In genomic region chr5:143397302-143398052, GRCh38 we compare ENCODE assay signal across 10 cellular contexts. TPM values are rescaled to one million over a fixed set of nuclear protein-coding genes. Genes with fewer than 3 reads are reported as not detected.
DNase-seq lines count a peak whose midpoint lies in the region; ATAC-seq, FAIRE-seq and TF ChIP-seq lines count a peak whose summit lies in the region.
"Had no signal": no experiment of that assay in that cellular context is flagged by ENCODE, and none has a peak within 500 bp of the region (broad histone marks: within the 10 kb centered on the region; RNA-seq: fewer than 3 reads in every experiment).

No MANE protein-coding gene starts in this region.

- peak overlapping the region; percentile 47 for H3K4me3 Mint-ChIP-seq in activated naive CD8-positive, alpha-beta T cell treated with anti-CD3 and anti-CD28 coated beads for 36 hours
- H3K4me3 Mint-ChIP-seq in type B pancreatic cell, result peak overlapping the region; percentile 85

- no peaks in the 10 kb centered on the region for H3K27me3 Mint-ChIP-seq in activated naive CD8-positive, alpha-beta T cell treated with anti-CD3 and anti-CD28 coated beads for 36 hours
- peaks cover 23% of the 10 kb centered on the region for H3K27me3 Mint-ChIP-seq in type B pancreatic cell

- H3K27ac Mint-ChIP-seq in activated naive CD8-positive, alpha-beta T cell treated with anti-CD3 and anti-CD28 coated beads for 36 hours, result no peak overlapping the region
- H3K27ac Mint-ChIP-seq in type B pancreatic cell, result no peak overlapping the region

- H2AFZ ChIP-seq in keratinocyte (ENCODE audit: control insufficient read depth, low read length), result no peak overlapping the region

- no peak for FAIRE-seq in keratinocyte (lab: Jason Lieb, UNC)

- no peaks in the 10 kb centered on the region for H3K9me3 Mint-ChIP-seq in activated naive CD8-positive, alpha-beta T cell treated with anti-CD3 and anti-CD28 coated beads for 36 hours
- no peaks in the 10 kb centered on the region for H3K9me3 Mint-ChIP-seq in type B pancreatic cell

- H3K4me2 ChIP-seq in keratinocyte (ENCODE audit: control insufficient read depth, extremely low read depth, insufficient read depth, low read depth, low read length), result peak overlapping the region; percentile 81

- H3K9ac ChIP-seq in keratinocyte (ENCODE audit: control insufficient read depth, extremely low read depth, insufficient read depth, low read length), result peak overlapping the region; percentile 93

- H3K27me3 ChIP-seq in left ventricle myocardium inferior (ENCODE audit: low read depth) (no peaks in the 10 kb centered on the region), keratinocyte (ENCODE audit: control insufficient read depth, extremely low read depth, insufficient read depth, low read length) (no peaks in the 10 kb centered on the region), BE2C (peaks cover 97% of the 10 kb centered on the region)

- DNase-seq in left ventricle myocardium inferior, result no peak
- DNase-seq in cardiac septum (ENCODE audit: low spot score), result no peak
- DNase-seq in activated naive CD8-positive, alpha-beta T cell treated with anti-CD3 and anti-CD28 coated beads for 36 hours, result no peak
- DNase-seq in keratinocyte (ENCODE audit: low read depth, low spot score), result no peak
- no peak for DNase-seq in type B pancreatic cell (ENCODE audit: extremely low spot score, unreplicated experiment)
- DNase-seq in BE2C, result no peak
- DNase-seq: DMS79 had no signal

- peaks cover 74% of the 10 kb centered on the region for H3K4me1 Mint-ChIP-seq in activated naive CD8-positive, alpha-beta T cell treated with anti-CD3 and anti-CD28 coated beads for 36 hours
- H3K4me1 Mint-ChIP-seq in type B pancreatic cell (ENCODE audit: unreplicated experiment), result peaks cover 40% of the 10 kb centered on the region

- H3K79me2 ChIP-seq in keratinocyte (ENCODE audit: control insufficient read depth, insufficient read depth, low read length), result peaks cover 100% of the 10 kb centered on the region

- H4K20me1 ChIP-seq in keratinocyte (ENCODE audit: control insufficient read depth, extremely low read depth, insufficient read depth, low read length), result no peaks in the 10 kb centered on the region

- H3K4me1 ChIP-seq in left ventricle myocardium inferior (peaks cover 98% of the 10 kb centered on the region), keratinocyte (ENCODE audit: control insufficient read depth, extremely low read depth, insufficient read depth, low read length) (peaks cover 28% of the 10 kb centered on the region), BE2C (no peaks in the 10 kb centered on the region)

- no peaks in the 10 kb centered on the region for H3K9me1 ChIP-seq in keratinocyte (ENCODE audit: control insufficient read depth, extremely low read depth, insufficient read depth, low read length)

- H3K36me3 ChIP-seq in left ventricle myocardium inferior (peaks cover 10% of the 10 kb centered on the region), keratinocyte (ENCODE audit: control insufficient read depth in 2 of 2, extremely low read depth in 1 of 2, insufficient read depth in 2 of 2, low read length in 2 of 2) (peaks cover 0 to 2% of the 10 kb centered on the region in 2 experiments), BE2C (no peaks in the 10 kb centered on the region)
- H3K36me3 ChIP-seq: cardiac muscle cell had no signal

- intact Hi-C loops in left ventricle myocardium inferior (cut with micrococcal nuclease) (loop anchor here (5.0 to 10.0 kb wide), 2 partner anchors 83 to 390 kb away; no protein-coding TSS in a partner anchor), cardiac septum (cut with DNase I) (loop anchor here (5.0 to 10.0 kb wide), 3 partner anchors 35 to 83 kb away; no protein-coding TSS in a partner anchor)

- H3K4me3 ChIP-seq in left ventricle myocardium inferior, result peak overlapping the region; percentile 88
- peak overlapping the region; percentile 64 to 94 (median 86) for H3K4me3 ChIP-seq in keratinocyte (ENCODE audit: control insufficient read depth in 2 of 3, extremely low read depth in 1 of 3, insufficient read depth in 2 of 3, low read depth in 1 of 3, low read length in 3 of 3)
- no peak overlapping the region for H3K4me3 ChIP-seq in BE2C (ENCODE audit: low read depth, low read length)
- H3K4me3 ChIP-seq: cardiac muscle cell had no signal

- no peaks in the 10 kb centered on the region for H3K9me3 ChIP-seq in left ventricle myocardium inferior (replicated peaks)
- no peaks in the 10 kb centered on the region for H3K9me3 ChIP-seq in keratinocyte (ENCODE audit: control insufficient read depth, low read depth, low read length)
- H3K9me3 ChIP-seq in BE2C, result no peaks in the 10 kb centered on the region

- H3K36me3 Mint-ChIP-seq in activated naive CD8-positive, alpha-beta T cell treated with anti-CD3 and anti-CD28 coated beads for 36 hours, result peaks cover 38% of the 10 kb centered on the region
- H3K36me3 Mint-ChIP-seq in type B pancreatic cell, result peaks cover 32% of the 10 kb centered on the region

- dilution Hi-C loops in keratinocyte (cut with MboI; ENCODE audit: extremely low pct_ligation_motif_present, low sequenced_read_pairs), result no loop called here

- H3K27ac ChIP-seq in left ventricle myocardium inferior (replicated peaks) (peak overlapping the region; percentile 16), keratinocyte (ENCODE audit: control insufficient read depth, insufficient read depth, low read length) (peak overlapping the region; percentile 84)
- H3K27ac ChIP-seq: cardiac muscle cell had no signal

- TF ChIP-seq CTCF in left ventricle myocardium inferior (IDR thresholded peaks at IDR 0.05; ENCODE audit: borderline replicate concordance) (no peak), keratinocyte (optimal IDR thresholded peaks at IDR 0.05 in 1 of 3, IDR thresholded peaks at IDR 0.05 in 1 of 3, conservative IDR thresholded peaks at IDR 0.05 in 1 of 3; ENCODE audit: extremely low read depth in 1 of 3, insufficient read depth in 2 of 3, low read length in 3 of 3) (no peak), type B pancreatic cell (conservative IDR thresholded peaks at IDR 0.05) (no peak), BE2C (IDR thresholded peaks at IDR 0.05; ENCODE audit: low read depth, low read length) (no peak)

- ATAC-seq in GM18511 (IDR thresholded peaks at IDR 0.05; ENCODE audit: unreplicated experiment) (no peak), GM18502 (IDR thresholded peaks at IDR 0.05; ENCODE audit: poor library complexity, unreplicated experiment) (no peak)

RNA-seq across cellular contexts. Expression of gene NR3C1, which starts 6.0 kb away (rescaled TPM):
- total RNA-seq in left ventricle myocardium inferior (44.9 TPM), cardiac septum (68.5 TPM), type B pancreatic cell (ENCODE audit: low replicate concordance) (43.0 and 94.0 TPM in 2 replicates)
- 10 to 100 TPM; 51.2 to 54.0 TPM for total RNA-seq in activated naive CD8-positive, alpha-beta T cell treated with anti-CD3 and anti-CD28 coated beads for 36 hours
- 21.7 to 30.7 TPM (median 25.8 TPM) in 3 replicates for polyA plus RNA-seq in keratinocyte
- 14.8 TPM for polyA plus RNA-seq in keratinocyte (2011; ENCODE audit: low read depth)
- 12.4 and 23.6 TPM in 2 replicates for polyA plus RNA-seq in keratinocyte (2011; cell fraction: cytosol; rRNA removed)
- polyA plus RNA-seq in keratinocyte (2011; cell fraction: nucleus; rRNA removed), result 24.1 and 28.0 TPM in 2 replicates
- 19.3 and 23.3 TPM in 2 replicates for polyA plus RNA-seq in keratinocyte (2012; ENCODE audit: low replicate concordance)
- polyA minus RNA-seq in keratinocyte, result 16.2 to 59.6 TPM (median 49.4 TPM) in 3 replicates
- polyA minus RNA-seq in keratinocyte (2011; cell fraction: cytosol; rRNA and poly(A)+ RNA removed), result 24.4 TPM
- 43.6 and 80.7 TPM in 2 replicates for polyA minus RNA-seq in keratinocyte (2011; cell fraction: nucleus; rRNA and poly(A)+ RNA removed)
- 0.39 TPM for polyA plus RNA-seq in BE2C (2012; ENCODE audit: insufficient read depth, insufficient read length, low read depth)
